ENCODE assay signal across 9 cellular contexts in genomic region chr2:225052703-225053102, GRCh38. TPM values are rescaled to one million over a fixed set of nuclear protein-coding genes. Genes with fewer than 3 reads are reported as not detected.
DNase-seq lines count a peak whose midpoint lies in the region; ATAC-seq and TF ChIP-seq lines count a peak whose summit lies in the region.
"Had no signal": no experiment of that assay in that cellular context is flagged by ENCODE, and none has a peak within 500 bp of the region (broad histone marks: within the 10 kb centered on the region; RNA-seq: fewer than 3 reads in every experiment).

No MANE protein-coding gene starts in this region.

- H3K27me3 Mint-ChIP-seq in activated T-helper 2 cell treated with anti-CD3 and anti-CD28 coated beads, Interferon-gamma antibody, Interleukin-2, Interleukin-4, amounts not matched to agents 10 μg/mL and 5 μg/mL and 100 μg/mL, durations not matched to agents 14 hours and 24 hours and 36 hours (ENCODE audit: low read depth): peaks cover 18% of the 10 kb centered on the region
- no peaks in the 10 kb centered on the region for H3K27me3 Mint-ChIP-seq in Calu3 (ENCODE audit: unreplicated experiment)

- H3K9me3 Mint-ChIP-seq in activated T-helper 2 cell treated with anti-CD3 and anti-CD28 coated beads, Interferon-gamma antibody, Interleukin-2, Interleukin-4, amounts not matched to agents 10 μg/mL and 5 μg/mL and 100 μg/mL, durations not matched to agents 14 hours and 24 hours and 36 hours: no peaks in the 10 kb centered on the region
- no peaks in the 10 kb centered on the region for H3K9me3 Mint-ChIP-seq in Calu3 (ENCODE audit: low read depth, unreplicated experiment)

- no peak for TF ChIP-seq CTCF in Calu3 (IDR thresholded peaks at IDR 0.05; ENCODE audit: unreplicated experiment)

- CTCF ChIA-PET in Calu3 (lab: Charles Lee): no interaction called here

- ATAC-seq in GM19438 (IDR thresholded peaks at IDR 0.05; ENCODE audit: low read depth, unreplicated experiment) (peak; percentile 89), HG03196 (IDR thresholded peaks at IDR 0.05; ENCODE audit: unreplicated experiment) (peak; percentile 93), left lobe of liver (no peak), HG03045 (IDR thresholded peaks at IDR 0.05; ENCODE audit: unreplicated experiment) (no peak)
- ATAC-seq: heart left ventricle had no signal

- H3K4me1 Mint-ChIP-seq in activated T-helper 2 cell treated with anti-CD3 and anti-CD28 coated beads, Interferon-gamma antibody, Interleukin-2, Interleukin-4, amounts not matched to agents 10 μg/mL and 5 μg/mL and 100 μg/mL, durations not matched to agents 14 hours and 24 hours and 36 hours (ENCODE audit: low read depth): peaks cover 52% of the 10 kb centered on the region
- H3K4me1 Mint-ChIP-seq in Calu3 (ENCODE audit: low read depth, unreplicated experiment): no peaks in the 10 kb centered on the region

- no TSS peak for BruUV-seq in Calu3 (replicated peaks; lab: Mats Ljungman, UMichigan)

- peak overlapping the region; percentile 9 for H3K4me3 Mint-ChIP-seq in activated T-helper 2 cell treated with anti-CD3 and anti-CD28 coated beads, Interferon-gamma antibody, Interleukin-2, Interleukin-4, amounts not matched to agents 10 μg/mL and 5 μg/mL and 100 μg/mL, durations not matched to agents 14 hours and 24 hours and 36 hours (ENCODE audit: low read depth)
- H3K4me3 Mint-ChIP-seq in Calu3 (ENCODE audit: low read depth, unreplicated experiment): no peak overlapping the region

- H3K36me3 Mint-ChIP-seq in activated T-helper 2 cell treated with anti-CD3 and anti-CD28 coated beads, Interferon-gamma antibody, Interleukin-2, Interleukin-4, amounts not matched to agents 10 μg/mL and 5 μg/mL and 100 μg/mL, durations not matched to agents 14 hours and 24 hours and 36 hours (ENCODE audit: low read depth): peaks cover 3% of the 10 kb centered on the region
- H3K36me3 Mint-ChIP-seq in Calu3 (ENCODE audit: insufficient read depth, unreplicated experiment): no peaks in the 10 kb centered on the region

- H3K27ac Mint-ChIP-seq in activated T-helper 2 cell treated with anti-CD3 and anti-CD28 coated beads, Interferon-gamma antibody, Interleukin-2, Interleukin-4, amounts not matched to agents 10 μg/mL and 5 μg/mL and 100 μg/mL, durations not matched to agents 14 hours and 24 hours and 36 hours: peak overlapping the region; percentile 76
- no peak overlapping the region for H3K27ac Mint-ChIP-seq in Calu3 (ENCODE audit: unreplicated experiment)

- peak; percentile 18 for DNase-seq in GDM1 (lab: John Stamatoyannopoulos, UW)
- peak; percentile 44 for DNase-seq in activated T-helper 2 cell treated with anti-CD3 and anti-CD28 coated beads, Interferon-gamma antibody, Interleukin-2, Interleukin-4, amounts not matched to agents 10 μg/mL and 5 μg/mL and 100 μg/mL, durations not matched to agents 14 hours and 24 hours and 36 hours (ENCODE audit: low spot score)
- no peak for DNase-seq in left lobe of liver (ENCODE audit: low spot score)
- DNase-seq in Calu3: no peak
- DNase-seq in dermis blood vessel endothelial cell: no peak
- DNase-seq: heart left ventricle had no signal

- intact Hi-C loops in activated T-helper 2 cell treated with anti-CD3 and anti-CD28 coated beads, Interferon-gamma antibody, Interleukin-2, Interleukin-4, amounts not matched to agents 10 μg/mL and 5 μg/mL and 100 μg/mL, durations not matched to agents 14 hours and 24 hours and 36 hours (cut with micrococcal nuclease): loop anchor here (1.0 kb wide), 2 partner anchors 9 to 13 kb away; no protein-coding TSS in a partner anchor
- intact Hi-C loops in Calu3 (cut with micrococcal nuclease; ENCODE audit: unreplicated experiment): no loop called here

RNA-seq across cellular contexts. Expression of gene DOCK10, which starts 10.4 kb away (rescaled TPM):
- 100 and 107 TPM in 2 replicates for total RNA-seq in activated T-helper 2 cell treated with anti-CD3 and anti-CD28 coated beads, Interferon-gamma antibody, Interleukin-2, Interleukin-4, amounts not matched to agents 10 μg/mL and 5 μg/mL and 100 μg/mL, durations not matched to agents 14 hours and 24 hours and 36 hours
- total RNA-seq in left lobe of liver (6.0 TPM), Calu3 (2022) (7.2 and 11.9 TPM in 2 replicates), dermis blood vessel endothelial cell (4.1 and 5.3 TPM in 2 replicates)

Comparison
In these comparisons a context has a peak if more than half of its experiments do, and no peak if none do; other contexts are left out.
1. DNase-seq: peak in GDM1 (single experiment) and activated T-helper 2 cell treated with anti-CD3 and anti-CD28 coated beads, Interferon-gamma antibody, Interleukin-2, Interleukin-4, amounts not matched to agents 10 μg/mL and 5 μg/mL and 100 μg/mL, durations not matched to agents 14 hours and 24 hours and 36 hours (single experiment); none in left lobe of liver (single experiment), Calu3 (single experiment) and dermis blood vessel endothelial cell (single experiment).
2. ATAC-seq: peak in GM19438 (single experiment) and HG03196 (single experiment); none in left lobe of liver (single experiment) and HG03045 (single experiment).